ENCODE assay signal across 11 cellular contexts in genomic region chr1:43952731-43953350, GRCh38. TPM values are rescaled to one million over a fixed set of nuclear protein-coding genes. Genes with fewer than 3 reads are reported as not detected.
DNase-seq lines count a peak whose midpoint lies in the region; ATAC-seq and TF ChIP-seq lines count a peak whose summit lies in the region.
"Had no signal": no experiment of that assay in that cellular context is flagged by ENCODE, and none has a peak within 500 bp of the region (broad histone marks: within the 10 kb centered on the region; RNA-seq: fewer than 3 reads in every experiment).

No MANE protein-coding gene starts in this region.

- no peak overlapping the region for H2BK15ac ChIP-seq in neuronal stem cell (ENCODE audit: low read length)

- H3K9me3 ChIP-seq in neuronal stem cell (replicated peaks in 1 of 2; ENCODE audit: control insufficient read depth in 2 of 2, insufficient read depth in 1 of 2, low read depth in 1 of 2, low read length in 2 of 2) (no peaks in the 10 kb centered on the region), left lung (no peaks in the 10 kb centered on the region), MM.1S (replicated peaks; ENCODE audit: insufficient read depth, low read length) (no peaks in the 10 kb centered on the region)
- H3K9me3 ChIP-seq: ascending aorta had no signal

- no peak overlapping the region for H3K4ac ChIP-seq in neuronal stem cell (ENCODE audit: low read length)

- no peaks in the 10 kb centered on the region for H4K20me1 ChIP-seq in MM.1S (ENCODE audit: insufficient read depth, low read length)

- intact Hi-C loops in left lung (cut with DNase I): no loop called here

- 100% methylated on average over 1 of the region's 8 CpGs for WGBS in neuronal stem cell (ENCODE audit: extremely low coverage in 2 of 2, insufficient read length in 2 of 2, insufficient replicate concordance in 1 of 2), 2 donors

- H3K79me2 ChIP-seq in MM.1S (ENCODE audit: low read length): peaks cover 14% of the 10 kb centered on the region

- H3K4me2 ChIP-seq in neuronal stem cell (ENCODE audit: insufficient read depth, low read length, poor library complexity, severe bottlenecking) (peak overlapping the region; percentile 22), MM.1S (ENCODE audit: low read depth, low read length) (no peak overlapping the region)
- H3K4me2 ChIP-seq: smooth muscle cell had no signal

- H3K27ac ChIP-seq in caudate nucleus (ENCODE audit: low read depth, low read length) (peak overlapping the region; percentile 99), neuronal stem cell (replicated peaks; ENCODE audit: low read length) (no peak overlapping the region), foreskin keratinocyte (no peak overlapping the region), left lung (no peak overlapping the region), MM.1S (ENCODE audit: low read length) (no peak overlapping the region)
- H3K27ac ChIP-seq: ascending aorta had no signal

- no peak overlapping the region for H3K4me3 ChIP-seq in neuronal stem cell (ENCODE audit: low read length in 2 of 2)
- no peak overlapping the region for H3K4me3 ChIP-seq in left lung
- H3K4me3 ChIP-seq in MM.1S (ENCODE audit: low read length): no peak overlapping the region
- H3K4me3 ChIP-seq: ascending aorta, smooth muscle cell had no signal

- H3K9ac ChIP-seq in neuronal stem cell (ENCODE audit: low read depth, low read length, poor library complexity): no peak overlapping the region
- no peak overlapping the region for H3K9ac ChIP-seq in MM.1S (ENCODE audit: low read length)

- no peak overlapping the region for H4K91ac ChIP-seq in neuronal stem cell (ENCODE audit: low read depth, low read length, poor library complexity)

- no peak overlapping the region for H2AK5ac ChIP-seq in neuronal stem cell (ENCODE audit: low read depth, low read length)

- ATAC-seq in foreskin keratinocyte (no peak), left lung (no peak)

- no peak overlapping the region for H3K14ac ChIP-seq in neuronal stem cell (ENCODE audit: low read length)

- H3K79me1 ChIP-seq in neuronal stem cell (ENCODE audit: low read depth, low read length): peaks cover 5% of the 10 kb centered on the region

- no peak overlapping the region for H3K23ac ChIP-seq in neuronal stem cell (ENCODE audit: low read depth, low read length, poor library complexity)

- H3K36me3 ChIP-seq in neuronal stem cell (replicated peaks in 1 of 2; ENCODE audit: control insufficient read depth in 2 of 2, insufficient read depth in 2 of 2, low read length in 2 of 2): peaks cover 15 to 33% of the 10 kb centered on the region in 2 donors
- peaks cover 0 to 34% of the 10 kb centered on the region in 2 donors for H3K36me3 ChIP-seq in left lung
- no peaks in the 10 kb centered on the region for H3K36me3 ChIP-seq in MM.1S (replicated peaks; ENCODE audit: insufficient read depth, low read length)

- DNase-seq in ELF-1 (ENCODE audit: low read depth, low spot score): peak; percentile 73
- peak; percentile 99 for DNase-seq in NCI-H2171 treated with DMSO at 0.1 percent for 48 hours (lab: John Stamatoyannopoulos, UW)
- DNase-seq in caudate nucleus (lab: John Stamatoyannopoulos, UW): peak in 31 of 61 donors; percentile 14 to 89 (median 39)
- DNase-seq in neuronal stem cell (ENCODE audit: low spot score): peak; percentile 55
- DNase-seq in foreskin keratinocyte: no peak
- DNase-seq in NCI-H226: no peak
- DNase-seq in left lung: no peak
- DNase-seq in MM.1S: no peak
- DNase-seq: activated T-cell treated with anti-CD3 and anti-CD28 coated beads for 4 hours had no signal

- H3K4me1 ChIP-seq in neuronal stem cell (ENCODE audit: control insufficient read depth in 2 of 2, insufficient read depth in 1 of 2, low read depth in 1 of 2, low read length in 2 of 2): peaks cover 1 to 10% of the 10 kb centered on the region in 2 donors
- no peaks in the 10 kb centered on the region for H3K4me1 ChIP-seq in foreskin keratinocyte
- H3K4me1 ChIP-seq in left lung: peaks cover 7 to 16% of the 10 kb centered on the region in 2 donors
- H3K4me1 ChIP-seq in MM.1S (ENCODE audit: low read length): peaks cover 7% of the 10 kb centered on the region; the same call in 1 of the 2 replicates

- no peak overlapping the region for H4K8ac ChIP-seq in neuronal stem cell (ENCODE audit: low read depth, low read length)

- no peak overlapping the region for H2AFZ ChIP-seq in neuronal stem cell (ENCODE audit: low read length)
- no peak overlapping the region for H2AFZ ChIP-seq in MM.1S (ENCODE audit: low read length)

- no peak overlapping the region for H3K18ac ChIP-seq in neuronal stem cell (ENCODE audit: low read length)

- H2BK5ac ChIP-seq in neuronal stem cell (ENCODE audit: low read length): no peak overlapping the region

- TF ChIP-seq CTCF in foreskin keratinocyte (conservative IDR thresholded peaks at IDR 0.05): no peak
- TF ChIP-seq CTCF in left lung (IDR thresholded peaks at IDR 0.05): no peak
- no peak for TF ChIP-seq CTCF in MM.1S (IDR thresholded peaks at IDR 0.05; ENCODE audit: low read length)

- no peaks in the 10 kb centered on the region for H3K9me2 ChIP-seq in MM.1S (replicated peaks; ENCODE audit: insufficient read depth, low read length)

- no peak overlapping the region for H2BK12ac ChIP-seq in neuronal stem cell (ENCODE audit: low read length)

- H2BK120ac ChIP-seq in neuronal stem cell (ENCODE audit: low read depth, low read length): no peak overlapping the region

- H3K27me3 ChIP-seq in neuronal stem cell (ENCODE audit: control insufficient read depth in 3 of 3, insufficient read depth in 3 of 3, low read depth in 1 of 3, low read length in 3 of 3) (no peaks in the 10 kb centered on the region), foreskin keratinocyte (no peaks in the 10 kb centered on the region), left lung (no peaks in the 10 kb centered on the region), MM.1S (replicated peaks; ENCODE audit: insufficient read depth, low read length) (no peaks in the 10 kb centered on the region)
- H3K27me3 ChIP-seq: ascending aorta had no signal

- no peaks in the 10 kb centered on the region for H3F3A ChIP-seq in MM.1S (ENCODE audit: insufficient read depth, low read length)

RNA-seq across cellular contexts. Expression of gene IPO13, which starts 6.1 kb away (rescaled TPM):
- polyA plus RNA-seq in neuronal stem cell (2013, experiment 1 of 2): 9.3 TPM
- polyA plus RNA-seq in neuronal stem cell (2013, experiment 2 of 2): 9.1 TPM
- total RNA-seq in foreskin keratinocyte: 30.1 and 32.9 TPM in 2 replicates
- polyA plus RNA-seq in foreskin keratinocyte: 23.6 and 25.9 TPM in 2 replicates
- 10 to 100 TPM; 26.8 to 33.4 TPM for total RNA-seq in left lung

RNA-seq across cellular contexts. Expression of gene DPH2, which starts 17.0 kb away (rescaled TPM):
- polyA plus RNA-seq in neuronal stem cell (2013, experiment 1 of 2): 11.1 TPM
- polyA plus RNA-seq in neuronal stem cell (2013, experiment 2 of 2): 11.6 TPM
- total RNA-seq in foreskin keratinocyte (28.5 and 33.3 TPM in 2 replicates), left lung (10 to 100 TPM; 13.5 to 23.4 TPM)
- polyA plus RNA-seq in foreskin keratinocyte: 27.1 and 34.1 TPM in 2 replicates

RNA-seq across cellular contexts. Expression of gene ARTN, which starts 19.2 kb away (rescaled TPM):
- polyA plus RNA-seq in neuronal stem cell (2013, experiment 1 of 2): 2.7 TPM
- 2.4 TPM for polyA plus RNA-seq in neuronal stem cell (2013, experiment 2 of 2)
- total RNA-seq in foreskin keratinocyte (133 and 138 TPM in 2 replicates), left lung (1 to 10 TPM; 1.8 to 2.3 TPM)
- 170 and 172 TPM in 2 replicates for polyA plus RNA-seq in foreskin keratinocyte
- total RNA-seq: ascending aorta had no signal

RNA-seq across cellular contexts. Expression of gene ATP6V0B, which starts 21.9 kb away (rescaled TPM):
- 44.2 TPM for polyA plus RNA-seq in neuronal stem cell (2013, experiment 1 of 2)
- 41.9 TPM for polyA plus RNA-seq in neuronal stem cell (2013, experiment 2 of 2)
- total RNA-seq in foreskin keratinocyte (170 and 176 TPM in 2 replicates), left lung (100 to 1,000 TPM; 176 to 239 TPM)
- polyA plus RNA-seq in foreskin keratinocyte: 207 and 211 TPM in 2 replicates

RNA-seq across cellular contexts. Expression of gene B4GALT2, which starts 26.2 kb away (rescaled TPM):
- polyA plus RNA-seq in neuronal stem cell (2013, experiment 1 of 2): 64.3 TPM
- polyA plus RNA-seq in neuronal stem cell (2013, experiment 2 of 2): 60.7 TPM
- total RNA-seq in foreskin keratinocyte: 90.6 and 99.1 TPM in 2 replicates
- polyA plus RNA-seq in foreskin keratinocyte: 93.3 and 101 TPM in 2 replicates
- total RNA-seq in left lung: 10 to 100 TPM; 39.1 to 50.1 TPM

Comparison
In these comparisons a context has a peak if more than half of its experiments do, and no peak if none do; other contexts are left out.
1. DNase-seq: peak in ELF-1 (single experiment), NCI-H2171 treated with DMSO at 0.1 percent for 48 hours (single experiment), caudate nucleus (31 of 61) and neuronal stem cell (single experiment); none in foreskin keratinocyte (0 of 2), NCI-H226 (single experiment), left lung (0 of 2) and MM.1S (single experiment).
2. RNA of gene ARTN, which starts 19.2 kb away (total RNA-seq): 133 to 138 TPM in foreskin keratinocyte; 1.8 to 2.3 TPM in left lung; every median in the first group is over 10 times any median in the second.